ENCODE assay signal across 1 cellular context in the genomic region with DNA sequence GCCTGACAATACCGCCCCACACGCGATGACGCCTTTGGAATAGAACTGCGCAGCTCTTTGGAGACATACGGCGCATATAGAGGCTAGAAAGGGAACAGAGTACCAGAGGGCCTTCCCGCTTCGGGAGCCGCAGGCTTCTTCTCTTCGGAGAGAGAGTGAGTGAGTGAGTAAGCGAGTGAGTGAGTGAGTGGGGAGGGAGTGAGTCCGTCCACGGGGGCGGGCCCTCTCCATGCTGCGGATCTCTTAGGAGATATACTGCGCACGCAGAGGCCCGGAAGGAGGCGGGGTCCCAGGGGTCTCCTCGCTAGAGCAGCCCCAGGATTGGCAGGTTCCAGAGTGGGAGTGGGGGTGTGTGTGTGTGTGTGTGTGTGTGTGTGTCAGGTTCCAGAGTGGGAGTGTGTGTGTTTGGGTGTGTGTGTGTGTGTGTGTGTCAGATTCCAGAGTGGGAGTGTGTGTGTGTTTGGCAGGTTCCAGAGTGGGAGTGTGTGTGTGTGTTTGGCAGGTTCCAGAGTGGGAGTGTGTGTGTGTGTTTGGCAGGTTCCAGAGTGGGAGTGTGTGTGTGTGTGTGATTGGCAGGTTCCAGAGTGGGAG.
TF ChIP-seq lines count a peak whose summit lies in the region.

No MANE protein-coding gene starts in this region.

TF ChIP-seq in K562, 482 proteins besides CTCF, POLR2A, EP300 and RAD21 (continued from another document and continues in another):
- TF ChIP-seq, protein P1, sequence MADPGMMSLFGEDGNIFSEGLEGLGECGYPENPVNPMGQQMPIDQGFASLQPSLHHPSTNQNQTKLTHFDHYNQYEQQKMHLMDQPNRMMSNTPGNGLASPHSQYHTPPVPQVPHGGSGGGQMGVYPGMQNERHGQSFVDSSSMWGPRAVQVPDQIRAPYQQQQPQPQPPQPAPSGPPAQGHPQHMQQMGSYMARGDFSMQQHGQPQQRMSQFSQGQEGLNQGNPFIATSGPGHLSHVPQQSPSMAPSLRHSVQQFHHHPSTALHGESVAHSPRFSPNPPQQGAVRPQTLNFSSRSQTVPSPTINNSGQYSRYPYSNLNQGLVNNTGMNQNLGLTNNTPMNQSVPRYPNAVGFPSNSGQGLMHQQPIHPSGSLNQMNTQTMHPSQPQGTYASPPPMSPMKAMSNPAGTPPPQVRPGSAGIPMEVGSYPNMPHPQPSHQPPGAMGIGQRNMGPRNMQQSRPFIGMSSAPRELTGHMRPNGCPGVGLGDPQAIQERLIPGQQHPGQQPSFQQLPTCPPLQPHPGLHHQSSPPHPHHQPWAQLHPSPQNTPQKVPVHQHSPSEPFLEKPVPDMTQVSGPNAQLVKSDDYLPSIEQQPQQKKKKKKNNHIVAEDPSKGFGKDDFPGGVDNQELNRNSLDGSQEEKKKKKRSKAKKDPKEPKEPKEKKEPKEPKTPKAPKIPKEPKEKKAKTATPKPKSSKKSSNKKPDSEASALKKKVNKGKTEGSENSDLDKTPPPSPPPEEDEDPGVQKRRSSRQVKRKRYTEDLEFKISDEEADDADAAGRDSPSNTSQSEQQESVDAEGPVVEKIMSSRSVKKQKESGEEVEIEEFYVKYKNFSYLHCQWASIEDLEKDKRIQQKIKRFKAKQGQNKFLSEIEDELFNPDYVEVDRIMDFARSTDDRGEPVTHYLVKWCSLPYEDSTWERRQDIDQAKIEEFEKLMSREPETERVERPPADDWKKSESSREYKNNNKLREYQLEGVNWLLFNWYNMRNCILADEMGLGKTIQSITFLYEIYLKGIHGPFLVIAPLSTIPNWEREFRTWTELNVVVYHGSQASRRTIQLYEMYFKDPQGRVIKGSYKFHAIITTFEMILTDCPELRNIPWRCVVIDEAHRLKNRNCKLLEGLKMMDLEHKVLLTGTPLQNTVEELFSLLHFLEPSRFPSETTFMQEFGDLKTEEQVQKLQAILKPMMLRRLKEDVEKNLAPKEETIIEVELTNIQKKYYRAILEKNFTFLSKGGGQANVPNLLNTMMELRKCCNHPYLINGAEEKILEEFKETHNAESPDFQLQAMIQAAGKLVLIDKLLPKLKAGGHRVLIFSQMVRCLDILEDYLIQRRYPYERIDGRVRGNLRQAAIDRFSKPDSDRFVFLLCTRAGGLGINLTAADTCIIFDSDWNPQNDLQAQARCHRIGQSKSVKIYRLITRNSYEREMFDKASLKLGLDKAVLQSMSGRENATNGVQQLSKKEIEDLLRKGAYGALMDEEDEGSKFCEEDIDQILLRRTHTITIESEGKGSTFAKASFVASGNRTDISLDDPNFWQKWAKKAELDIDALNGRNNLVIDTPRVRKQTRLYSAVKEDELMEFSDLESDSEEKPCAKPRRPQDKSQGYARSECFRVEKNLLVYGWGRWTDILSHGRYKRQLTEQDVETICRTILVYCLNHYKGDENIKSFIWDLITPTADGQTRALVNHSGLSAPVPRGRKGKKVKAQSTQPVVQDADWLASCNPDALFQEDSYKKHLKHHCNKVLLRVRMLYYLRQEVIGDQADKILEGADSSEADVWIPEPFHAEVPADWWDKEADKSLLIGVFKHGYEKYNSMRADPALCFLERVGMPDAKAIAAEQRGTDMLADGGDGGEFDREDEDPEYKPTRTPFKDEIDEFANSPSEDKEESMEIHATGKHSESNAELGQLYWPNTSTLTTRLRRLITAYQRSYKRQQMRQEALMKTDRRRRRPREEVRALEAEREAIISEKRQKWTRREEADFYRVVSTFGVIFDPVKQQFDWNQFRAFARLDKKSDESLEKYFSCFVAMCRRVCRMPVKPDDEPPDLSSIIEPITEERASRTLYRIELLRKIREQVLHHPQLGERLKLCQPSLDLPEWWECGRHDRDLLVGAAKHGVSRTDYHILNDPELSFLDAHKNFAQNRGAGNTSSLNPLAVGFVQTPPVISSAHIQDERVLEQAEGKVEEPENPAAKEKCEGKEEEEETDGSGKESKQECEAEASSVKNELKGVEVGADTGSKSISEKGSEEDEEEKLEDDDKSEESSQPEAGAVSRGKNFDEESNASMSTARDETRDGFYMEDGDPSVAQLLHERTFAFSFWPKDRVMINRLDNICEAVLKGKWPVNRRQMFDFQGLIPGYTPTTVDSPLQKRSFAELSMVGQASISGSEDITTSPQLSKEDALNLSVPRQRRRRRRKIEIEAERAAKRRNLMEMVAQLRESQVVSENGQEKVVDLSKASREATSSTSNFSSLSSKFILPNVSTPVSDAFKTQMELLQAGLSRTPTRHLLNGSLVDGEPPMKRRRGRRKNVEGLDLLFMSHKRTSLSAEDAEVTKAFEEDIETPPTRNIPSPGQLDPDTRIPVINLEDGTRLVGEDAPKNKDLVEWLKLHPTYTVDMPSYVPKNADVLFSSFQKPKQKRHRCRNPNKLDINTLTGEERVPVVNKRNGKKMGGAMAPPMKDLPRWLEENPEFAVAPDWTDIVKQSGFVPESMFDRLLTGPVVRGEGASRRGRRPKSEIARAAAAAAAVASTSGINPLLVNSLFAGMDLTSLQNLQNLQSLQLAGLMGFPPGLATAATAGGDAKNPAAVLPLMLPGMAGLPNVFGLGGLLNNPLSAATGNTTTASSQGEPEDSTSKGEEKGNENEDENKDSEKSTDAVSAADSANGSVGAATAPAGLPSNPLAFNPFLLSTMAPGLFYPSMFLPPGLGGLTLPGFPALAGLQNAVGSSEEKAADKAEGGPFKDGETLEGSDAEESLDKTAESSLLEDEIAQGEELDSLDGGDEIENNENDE (IDR thresholded peaks at IDR 0.05; ENCODE audit: low read depth, low read length): peak; percentile 98
- no peak for TF ChIP-seq ATF1 (CRISPR knock-in tag; IDR thresholded peaks at IDR 0.05)
- TF ChIP-seq ATF1 (tag; IDR thresholded peaks at IDR 0.05): peak; percentile 59
- no peak for TF ChIP-seq ZNF79 (CRISPR knock-in tag; IDR thresholded peaks at IDR 0.05; ENCODE audit: low read depth)
- TF ChIP-seq HLTF (IDR thresholded peaks at IDR 0.05): 0 out of 2 replicates have a peak, but pooled peaks have one; percentile 17
- TF ChIP-seq, protein P2, sequence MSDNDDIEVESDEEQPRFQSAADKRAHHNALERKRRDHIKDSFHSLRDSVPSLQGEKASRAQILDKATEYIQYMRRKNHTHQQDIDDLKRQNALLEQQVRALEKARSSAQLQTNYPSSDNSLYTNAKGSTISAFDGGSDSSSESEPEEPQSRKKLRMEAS (CRISPR knock-in tag; IDR thresholded peaks at IDR 0.05): peak; percentile 41; the same call in 1 of the 2 replicates
- TF ChIP-seq ZNF668 (CRISPR knock-in tag; IDR thresholded peaks at IDR 0.05): no peak
- TF ChIP-seq, protein P3, sequence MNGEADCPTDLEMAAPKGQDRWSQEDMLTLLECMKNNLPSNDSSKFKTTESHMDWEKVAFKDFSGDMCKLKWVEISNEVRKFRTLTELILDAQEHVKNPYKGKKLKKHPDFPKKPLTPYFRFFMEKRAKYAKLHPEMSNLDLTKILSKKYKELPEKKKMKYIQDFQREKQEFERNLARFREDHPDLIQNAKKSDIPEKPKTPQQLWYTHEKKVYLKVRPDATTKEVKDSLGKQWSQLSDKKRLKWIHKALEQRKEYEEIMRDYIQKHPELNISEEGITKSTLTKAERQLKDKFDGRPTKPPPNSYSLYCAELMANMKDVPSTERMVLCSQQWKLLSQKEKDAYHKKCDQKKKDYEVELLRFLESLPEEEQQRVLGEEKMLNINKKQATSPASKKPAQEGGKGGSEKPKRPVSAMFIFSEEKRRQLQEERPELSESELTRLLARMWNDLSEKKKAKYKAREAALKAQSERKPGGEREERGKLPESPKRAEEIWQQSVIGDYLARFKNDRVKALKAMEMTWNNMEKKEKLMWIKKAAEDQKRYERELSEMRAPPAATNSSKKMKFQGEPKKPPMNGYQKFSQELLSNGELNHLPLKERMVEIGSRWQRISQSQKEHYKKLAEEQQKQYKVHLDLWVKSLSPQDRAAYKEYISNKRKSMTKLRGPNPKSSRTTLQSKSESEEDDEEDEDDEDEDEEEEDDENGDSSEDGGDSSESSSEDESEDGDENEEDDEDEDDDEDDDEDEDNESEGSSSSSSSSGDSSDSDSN (IDR thresholded peaks at IDR 0.05; ENCODE audit: borderline replicate concordance in 1 of 2, low read depth in 2 of 2, low read length in 2 of 2): 0 out of 4 replicates have a peak, but pooled peaks of 1 of the 2 experiments have one; percentile 76
- peak; percentile 74 for TF ChIP-seq CXXC5 (CRISPR knock-in tag; IDR thresholded peaks at IDR 0.05)
- TF ChIP-seq HDAC2 (IDR thresholded peaks at IDR 0.05): peak; percentile 56
- no peak for TF ChIP-seq ZNF586 (CRISPR knock-in tag; conservative IDR thresholded peaks at IDR 0.05)
- TF ChIP-seq, protein P4, sequence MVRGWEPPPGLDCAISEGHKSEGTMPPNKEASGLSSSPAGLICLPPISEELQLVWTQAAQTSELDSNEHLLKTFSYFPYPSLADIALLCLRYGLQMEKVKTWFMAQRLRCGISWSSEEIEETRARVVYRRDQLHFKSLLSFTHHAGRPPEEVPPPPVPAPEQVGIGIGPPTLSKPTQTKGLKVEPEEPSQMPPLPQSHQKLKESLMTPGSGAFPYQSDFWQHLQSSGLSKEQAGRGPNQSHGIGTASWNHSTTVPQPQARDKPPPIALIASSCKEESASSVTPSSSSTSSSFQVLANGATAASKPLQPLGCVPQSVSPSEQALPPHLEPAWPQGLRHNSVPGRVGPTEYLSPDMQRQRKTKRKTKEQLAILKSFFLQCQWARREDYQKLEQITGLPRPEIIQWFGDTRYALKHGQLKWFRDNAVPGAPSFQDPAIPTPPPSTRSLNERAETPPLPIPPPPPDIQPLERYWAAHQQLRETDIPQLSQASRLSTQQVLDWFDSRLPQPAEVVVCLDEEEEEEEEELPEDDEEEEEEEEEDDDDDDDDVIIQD (CRISPR knock-in tag; IDR thresholded peaks at IDR 0.05): no peak
- TF ChIP-seq, protein P5, sequence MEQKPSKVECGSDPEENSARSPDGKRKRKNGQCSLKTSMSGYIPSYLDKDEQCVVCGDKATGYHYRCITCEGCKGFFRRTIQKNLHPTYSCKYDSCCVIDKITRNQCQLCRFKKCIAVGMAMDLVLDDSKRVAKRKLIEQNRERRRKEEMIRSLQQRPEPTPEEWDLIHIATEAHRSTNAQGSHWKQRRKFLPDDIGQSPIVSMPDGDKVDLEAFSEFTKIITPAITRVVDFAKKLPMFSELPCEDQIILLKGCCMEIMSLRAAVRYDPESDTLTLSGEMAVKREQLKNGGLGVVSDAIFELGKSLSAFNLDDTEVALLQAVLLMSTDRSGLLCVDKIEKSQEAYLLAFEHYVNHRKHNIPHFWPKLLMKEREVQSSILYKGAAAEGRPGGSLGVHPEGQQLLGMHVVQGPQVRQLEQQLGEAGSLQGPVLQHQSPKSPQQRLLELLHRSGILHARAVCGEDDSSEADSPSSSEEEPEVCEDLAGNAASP (IDR thresholded peaks at IDR 0.05): no peak
- peak; percentile 72 for TF ChIP-seq FOXM1 (IDR thresholded peaks at IDR 0.05; ENCODE audit: low read depth)
- TF ChIP-seq FOXM1 (CRISPR knock-in tag; IDR thresholded peaks at IDR 0.05; ENCODE audit: low read depth): no peak
- TF ChIP-seq EP400 (IDR thresholded peaks at IDR 0.05): no peak
- TF ChIP-seq, protein P6, sequence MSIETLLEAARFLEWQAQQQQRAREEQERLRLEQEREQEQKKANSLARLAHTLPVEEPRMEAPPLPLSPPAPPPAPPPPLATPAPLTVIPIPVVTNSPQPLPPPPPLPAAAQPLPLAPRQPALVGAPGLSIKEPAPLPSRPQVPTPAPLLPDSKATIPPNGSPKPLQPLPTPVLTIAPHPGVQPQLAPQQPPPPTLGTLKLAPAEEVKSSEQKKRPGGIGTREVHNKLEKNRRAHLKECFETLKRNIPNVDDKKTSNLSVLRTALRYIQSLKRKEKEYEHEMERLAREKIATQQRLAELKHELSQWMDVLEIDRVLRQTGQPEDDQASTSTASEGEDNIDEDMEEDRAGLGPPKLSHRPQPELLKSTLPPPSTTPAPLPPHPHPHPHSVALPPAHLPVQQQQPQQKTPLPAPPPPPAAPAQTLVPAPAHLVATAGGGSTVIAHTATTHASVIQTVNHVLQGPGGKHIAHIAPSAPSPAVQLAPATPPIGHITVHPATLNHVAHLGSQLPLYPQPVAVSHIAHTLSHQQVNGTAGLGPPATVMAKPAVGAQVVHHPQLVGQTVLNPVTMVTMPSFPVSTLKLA (conservative IDR thresholded peaks at IDR 0.05): peak in 1 of 2 experiments; percentile 38; a peak in 1 of 4 replicates
- TF ChIP-seq, protein P7, sequence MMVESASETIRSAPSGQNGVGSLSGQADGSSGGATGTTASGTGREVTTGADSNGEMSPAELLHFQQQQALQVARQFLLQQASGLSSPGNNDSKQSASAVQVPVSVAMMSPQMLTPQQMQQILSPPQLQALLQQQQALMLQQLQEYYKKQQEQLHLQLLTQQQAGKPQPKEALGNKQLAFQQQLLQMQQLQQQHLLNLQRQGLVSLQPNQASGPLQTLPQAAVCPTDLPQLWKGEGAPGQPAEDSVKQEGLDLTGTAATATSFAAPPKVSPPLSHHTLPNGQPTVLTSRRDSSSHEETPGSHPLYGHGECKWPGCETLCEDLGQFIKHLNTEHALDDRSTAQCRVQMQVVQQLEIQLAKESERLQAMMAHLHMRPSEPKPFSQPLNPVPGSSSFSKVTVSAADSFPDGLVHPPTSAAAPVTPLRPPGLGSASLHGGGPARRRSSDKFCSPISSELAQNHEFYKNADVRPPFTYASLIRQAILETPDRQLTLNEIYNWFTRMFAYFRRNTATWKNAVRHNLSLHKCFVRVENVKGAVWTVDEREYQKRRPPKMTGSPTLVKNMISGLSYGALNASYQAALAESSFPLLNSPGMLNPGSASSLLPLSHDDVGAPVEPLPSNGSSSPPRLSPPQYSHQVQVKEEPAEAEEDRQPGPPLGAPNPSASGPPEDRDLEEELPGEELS (CRISPR knock-in tag; IDR thresholded peaks at IDR 0.05; ENCODE audit: borderline replicate concordance): 0 out of 2 replicates have a peak, but pooled peaks have one; percentile 72
- TF ChIP-seq ZNF263 (CRISPR knock-in tag; IDR thresholded peaks at IDR 0.05; ENCODE audit: borderline replicate concordance): no peak
- no peak for TF ChIP-seq CHD1 (IDR thresholded peaks at IDR 0.05; ENCODE audit: low read length)
- no peak for TF ChIP-seq SRSF7 (optimal IDR thresholded peaks at IDR 0.05; ENCODE audit: low read depth, low read length)
- TF ChIP-seq NFE2 (IDR thresholded peaks at IDR 0.05; ENCODE audit: low read depth): 0 out of 2 replicates have a peak, but pooled peaks have one; percentile 9
- TF ChIP-seq ZNF316 (IDR thresholded peaks at IDR 0.05): no peak
- TF ChIP-seq, protein P8, sequence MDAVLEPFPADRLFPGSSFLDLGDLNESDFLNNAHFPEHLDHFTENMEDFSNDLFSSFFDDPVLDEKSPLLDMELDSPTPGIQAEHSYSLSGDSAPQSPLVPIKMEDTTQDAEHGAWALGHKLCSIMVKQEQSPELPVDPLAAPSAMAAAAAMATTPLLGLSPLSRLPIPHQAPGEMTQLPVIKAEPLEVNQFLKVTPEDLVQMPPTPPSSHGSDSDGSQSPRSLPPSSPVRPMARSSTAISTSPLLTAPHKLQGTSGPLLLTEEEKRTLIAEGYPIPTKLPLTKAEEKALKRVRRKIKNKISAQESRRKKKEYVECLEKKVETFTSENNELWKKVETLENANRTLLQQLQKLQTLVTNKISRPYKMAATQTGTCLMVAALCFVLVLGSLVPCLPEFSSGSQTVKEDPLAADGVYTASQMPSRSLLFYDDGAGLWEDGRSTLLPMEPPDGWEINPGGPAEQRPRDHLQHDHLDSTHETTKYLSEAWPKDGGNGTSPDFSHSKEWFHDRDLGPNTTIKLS (IDR thresholded peaks at IDR 0.05; ENCODE audit: borderline replicate concordance, low read depth): peak; percentile 99; the same call in 1 of the 2 replicates
- TF ChIP-seq E2F3 (CRISPR knock-in tag; IDR thresholded peaks at IDR 0.05): no peak
- peak; percentile 69; the same call in 1 of the 2 replicates for TF ChIP-seq NBN (IDR thresholded peaks at IDR 0.05; ENCODE audit: low read depth)
- TF ChIP-seq MEIS2 (IDR thresholded peaks at IDR 0.05; ENCODE audit: partially characterized antibody): peak; percentile 29
- no peak for TF ChIP-seq RBM34 (IDR thresholded peaks at IDR 0.05; ENCODE audit: borderline replicate concordance, insufficient read depth, low read length)
- peak in 1 of 2 experiments; percentile 40; a peak in 1 of 4 replicates for TF ChIP-seq FOXA3 (CRISPR knock-in tag; conservative IDR thresholded peaks at IDR 0.05 in 1 of 2, IDR thresholded peaks at IDR 0.05 in 1 of 2)
- TF ChIP-seq TRIM28 (IDR thresholded peaks at IDR 0.05): 0 out of 2 replicates have a peak, but pooled peaks have one; percentile 72
- peak; percentile 54; the same call in 1 of the 2 replicates for TF ChIP-seq ATF7 (IDR thresholded peaks at IDR 0.05)
- peak in 1 of 2 experiments; percentile 20; a peak in 1 of 4 replicates for TF ChIP-seq HDAC1 (IDR thresholded peaks at IDR 0.05)
